ENCODE assay signal across 14 cellular contexts in genomic region chr14:77584809-77585208, GRCh38.
"Had no signal": no experiment of that assay in that cellular context is flagged by ENCODE, and none has a peak within 500 bp of the region (broad histone marks: within the 10 kb centered on the region; RNA-seq: fewer than 3 reads in every experiment).

No MANE protein-coding gene starts in this region.

- ATAC-seq: left lobe of liver; stimulated activated memory B cell treated with anti-CD40 and anti-IgM and Interleukin-4, amounts not matched to agents 10 μg/mL and 1 μg/mL and 100 μg/mL, for 72 hours had no signal

- H3K4me1 ChIP-seq: parathyroid adenoma had no signal

- H3K27me3 ChIP-seq: right atrium auricular region, transverse colon had no signal

- H3K36me3 ChIP-seq: right atrium auricular region, transverse colon had no signal

- H3K4me3 ChIP-seq: right atrium auricular region, smooth muscle cell, transverse colon had no signal

- DNase-seq: activated B cell treated with CpG ODN at 0.5 μM for 24 hours; activated CD4-positive, alpha-beta T cell treated with anti-CD3 and anti-CD28 coated beads, Interleukin-2, amount 10 ng/mL, durations not matched to agents 24 days and 14 days; activated T-cell treated with anti-CD3 and anti-CD28 coated beads for 4 hours; amniotic stem cell; cerebellar nuclear complex; glutamatergic neuron; stimulated activated CD4-positive, alpha-beta T cell treated with anti-CD3 and anti-CD28 coated beads, Interleukin-1b, Interleukin-23, amount 100 ng/mL, for 48 hours; T-helper 2 cell; transverse colon had no signal

- H3K9me3 ChIP-seq: right atrium auricular region, transverse colon had no signal

- H2AFZ ChIP-seq: parathyroid adenoma had no signal

- H3K9ac ChIP-seq: parathyroid adenoma had no signal

- H3K4me2 ChIP-seq: smooth muscle cell had no signal

- H3K27ac ChIP-seq: parathyroid adenoma, right atrium auricular region, transverse colon had no signal
